8 cellular contexts compared by ENCODE assay signal in the genomic region with DNA sequence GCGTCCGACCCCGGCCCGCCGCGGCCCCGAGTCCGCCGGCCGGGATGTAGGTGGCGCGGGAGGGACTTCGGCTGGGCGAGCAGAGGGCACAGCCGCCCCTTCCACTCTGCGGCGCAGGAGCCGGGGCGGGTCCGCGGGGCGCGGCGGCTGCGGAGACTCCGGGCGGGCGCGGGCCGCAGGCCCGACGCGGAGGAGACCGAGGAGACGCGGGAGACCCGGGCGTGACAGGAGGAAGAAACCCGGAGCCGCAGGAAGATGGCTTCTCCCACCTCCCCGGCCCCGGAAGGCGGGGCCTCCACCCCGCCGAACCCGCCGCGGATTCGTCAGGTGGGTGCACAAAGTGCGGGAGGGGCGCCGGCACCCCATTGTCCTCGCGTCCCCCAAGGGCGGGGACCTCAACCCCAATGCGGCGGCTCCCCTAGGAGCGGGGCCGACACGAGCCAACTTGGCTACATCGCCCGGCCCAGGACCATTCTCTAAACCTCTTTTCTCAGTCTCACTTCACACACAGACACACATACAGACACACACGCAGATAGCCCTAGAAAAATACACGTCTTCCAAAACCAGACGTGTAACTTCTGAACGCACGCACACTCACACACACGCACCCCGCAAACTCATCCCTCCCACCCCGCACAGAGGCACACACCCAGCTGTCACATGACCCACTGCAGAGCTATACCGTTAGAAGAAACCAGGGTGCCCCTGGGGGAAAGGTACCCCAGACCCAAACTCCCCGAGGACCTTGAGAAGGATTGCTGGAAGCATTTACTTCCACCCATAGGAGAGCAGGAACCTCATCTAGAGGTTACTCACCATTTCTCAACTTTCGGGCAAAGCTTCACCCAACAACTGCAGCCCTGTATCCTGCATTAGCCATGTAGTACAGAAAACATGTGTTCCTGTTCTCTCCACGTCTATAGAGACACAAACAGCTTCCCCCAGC.
DNase-seq lines count a peak whose midpoint lies in the region; ATAC-seq and TF ChIP-seq lines count a peak whose summit lies in the region.
"Not testable (repeated sequence)": the region's sequence is repeated elsewhere in the genome, so short reads cannot be mapped to it uniquely, and the experiment has no call there.

No MANE protein-coding gene starts in this region.

- H3K27me3 ChIP-seq in Caco-2 (replicated peaks; ENCODE audit: control insufficient read depth, insufficient read depth, low read length); HUES64 (ENCODE audit: insufficient read depth, low read length); SJCRH30: not testable (repeated sequence)

- peak; percentile 46 for ATAC-seq in GM21423 (IDR thresholded peaks at IDR 0.05; ENCODE audit: unreplicated experiment)
- ATAC-seq in activated naive CD8-positive, alpha-beta T cell treated with anti-CD3 and anti-CD28 coated beads, Interleukin-2, amount 50 U/mL, for 24 hours = peak; percentile 57
- ATAC-seq in stimulated activated effector memory CD8-positive, alpha-beta T cell treated with anti-CD3 and anti-CD28 coated beads, Interleukin-12 subunit alpha, Interleukin-12 subunit beta, amount 100 ng/mL, for 72 hours = peak; percentile 68

- not testable (repeated sequence) for BruUV-seq in Caco-2 (replicated peaks; lab: Mats Ljungman, UMichigan)

- H3K4me1 ChIP-seq in Caco-2, SJCRH30: not testable (repeated sequence)
- peaks cover 37% of the 10 kb centered on the region for H3K4me1 ChIP-seq in HUES64 (ENCODE audit: insufficient read depth, low read length)

- H3K4me3 Mint-ChIP-seq in Caco-2 (ENCODE audit: unreplicated experiment) = peak overlapping the region; percentile 73
- H3K4me3 Mint-ChIP-seq in activated naive CD8-positive, alpha-beta T cell treated with anti-CD3 and anti-CD28 coated beads, Interleukin-2, amount 50 U/mL, for 24 hours = peak overlapping the region; percentile 86
- peak overlapping the region; percentile 88 for H3K4me3 Mint-ChIP-seq in stimulated activated effector memory CD8-positive, alpha-beta T cell treated with anti-CD3 and anti-CD28 coated beads, Interleukin-12 subunit alpha, Interleukin-12 subunit beta, amount 100 ng/mL, for 72 hours

- not testable (repeated sequence) for TF ChIP-seq CTCF in Caco-2 (IDR thresholded peaks at IDR 0.05; ENCODE audit: insufficient read depth in 1 of 2, low read depth in 1 of 2, low read length in 1 of 2, severe bottlenecking in 1 of 2, unreplicated experiment in 1 of 2); fibroblast of villous mesenchyme (IDR thresholded peaks at IDR 0.05; ENCODE audit: insufficient read depth, low read depth, low read length)

- not testable (repeated sequence) for H3K36me3 Mint-ChIP-seq in Caco-2 (ENCODE audit: insufficient read depth, unreplicated experiment); activated naive CD8-positive, alpha-beta T cell treated with anti-CD3 and anti-CD28 coated beads, Interleukin-2, amount 50 U/mL, for 24 hours (ENCODE audit: low read depth); stimulated activated effector memory CD8-positive, alpha-beta T cell treated with anti-CD3 and anti-CD28 coated beads, Interleukin-12 subunit alpha, Interleukin-12 subunit beta, amount 100 ng/mL, for 72 hours

- H3K4me1 Mint-ChIP-seq in Caco-2 (ENCODE audit: low read depth, unreplicated experiment) = peaks cover 12% of the 10 kb centered on the region
- peaks cover 15% of the 10 kb centered on the region for H3K4me1 Mint-ChIP-seq in activated naive CD8-positive, alpha-beta T cell treated with anti-CD3 and anti-CD28 coated beads, Interleukin-2, amount 50 U/mL, for 24 hours
- H3K4me1 Mint-ChIP-seq in stimulated activated effector memory CD8-positive, alpha-beta T cell treated with anti-CD3 and anti-CD28 coated beads, Interleukin-12 subunit alpha, Interleukin-12 subunit beta, amount 100 ng/mL, for 72 hours = peaks cover 26% of the 10 kb centered on the region

- CTCF ChIA-PET in Caco-2 (lab: Charles Lee) = not testable (repeated sequence)

- POLR2A ChIA-PET in Caco-2 (lab: Charles Lee) = not testable (repeated sequence)

- not testable (repeated sequence) for H3K9me3 Mint-ChIP-seq in Caco-2 (ENCODE audit: unreplicated experiment); activated naive CD8-positive, alpha-beta T cell treated with anti-CD3 and anti-CD28 coated beads, Interleukin-2, amount 50 U/mL, for 24 hours; stimulated activated effector memory CD8-positive, alpha-beta T cell treated with anti-CD3 and anti-CD28 coated beads, Interleukin-12 subunit alpha, Interleukin-12 subunit beta, amount 100 ng/mL, for 72 hours

- H3K9ac ChIP-seq in HUES64 (ENCODE audit: low read depth, low read length) = peak overlapping the region; percentile 90

- not testable (repeated sequence) for H3K36me3 ChIP-seq in Caco-2 (ENCODE audit: control insufficient read depth, insufficient read depth, low read length); HUES64 (ENCODE audit: insufficient read depth, low read length); SJCRH30

- intact Hi-C loops in Caco-2 (cut with micrococcal nuclease; ENCODE audit: unreplicated experiment) = loop anchor here (2.0 kb wide), 1 partner anchor 69 kb away; the partner anchor contains the start of genes LARP7 and ZGRF1

- not testable (repeated sequence) for H3K9me3 ChIP-seq in Caco-2; HUES64 (ENCODE audit: insufficient read depth, low read depth, low read length); SJCRH30 (replicated peaks)

- peak overlapping the region; percentile 93 for H3K27ac ChIP-seq in HUES64 (ENCODE audit: low read depth, low read length)
- H3K27ac ChIP-seq in SJCRH30 = not testable (repeated sequence)

- not testable (repeated sequence) for DNase-seq in Caco-2; fibroblast of villous mesenchyme (ENCODE audit: low read depth)
- DNase-seq in SJCRH30 = peak; percentile 15 to 31
- DNase-seq in activated naive CD8-positive, alpha-beta T cell treated with anti-CD3 and anti-CD28 coated beads, Interleukin-2, amount 50 U/mL, for 24 hours = peak; percentile 6
- peak; percentile 40 for DNase-seq in midbrain (lab: John Stamatoyannopoulos, UW)
- peak; percentile 4 to 58 for DNase-seq in stimulated activated effector memory CD8-positive, alpha-beta T cell treated with anti-CD3 and anti-CD28 coated beads, Interleukin-12 subunit alpha, Interleukin-12 subunit beta, amount 100 ng/mL, for 72 hours (ENCODE audit: low spot score in 2 of 2)

- H3K27ac Mint-ChIP-seq in Caco-2 (ENCODE audit: unreplicated experiment) = not testable (repeated sequence)
- peak overlapping the region; percentile 40 for H3K27ac Mint-ChIP-seq in activated naive CD8-positive, alpha-beta T cell treated with anti-CD3 and anti-CD28 coated beads, Interleukin-2, amount 50 U/mL, for 24 hours
- H3K27ac Mint-ChIP-seq in stimulated activated effector memory CD8-positive, alpha-beta T cell treated with anti-CD3 and anti-CD28 coated beads, Interleukin-12 subunit alpha, Interleukin-12 subunit beta, amount 100 ng/mL, for 72 hours = peak overlapping the region; percentile 84

- peaks cover 25% of the 10 kb centered on the region for H3K27me3 Mint-ChIP-seq in Caco-2 (ENCODE audit: insufficient read depth, unreplicated experiment)
- peaks cover 55% of the 10 kb centered on the region for H3K27me3 Mint-ChIP-seq in activated naive CD8-positive, alpha-beta T cell treated with anti-CD3 and anti-CD28 coated beads, Interleukin-2, amount 50 U/mL, for 24 hours

- H3K4me3 ChIP-seq in Caco-2 (ENCODE audit: low read depth, low read length) (peak overlapping the region; percentile 46), HUES64 (ENCODE audit: low read length) (peak overlapping the region; percentile 80), SJCRH30 (peak overlapping the region; percentile 83), fibroblast of villous mesenchyme (ENCODE audit: low read depth, low read length) (peak overlapping the region; percentile 48)

- under 1% methylated on average over 34 of the region's 74 CpGs for WGBS in HUES64
